Comparison of ENCODE assay signal across 20 cellular contexts in genomic region chr14:100569734-100570251, GRCh38. TPM values are rescaled to one million over a fixed set of nuclear protein-coding genes. Genes with fewer than 3 reads are reported as not detected.
DNase-seq lines count a peak whose midpoint lies in the region; ATAC-seq and TF ChIP-seq lines count a peak whose summit lies in the region.
"Had no signal": no experiment of that assay in that cellular context is flagged by ENCODE, and none has a peak within 500 bp of the region (broad histone marks: within the 10 kb centered on the region; RNA-seq: fewer than 3 reads in every experiment).

No MANE protein-coding gene starts in this region.

- H3K27me3 Mint-ChIP-seq in activated naive CD8-positive, alpha-beta T cell, result peaks cover 2% of the 10 kb centered on the region
- peaks cover 33% of the 10 kb centered on the region for H3K27me3 Mint-ChIP-seq in activated naive CD8-positive, alpha-beta T cell treated with anti-CD3 and anti-CD28 coated beads for 36 hours
- peaks cover 27% of the 10 kb centered on the region for H3K27me3 Mint-ChIP-seq in activated T-helper 17 cell treated with anti-CD3 and anti-CD28 coated beads, Interleukin-2, amount 50 U/mL, for 72 hours
- peaks cover 26% of the 10 kb centered on the region for H3K27me3 Mint-ChIP-seq in memory B cell
- peaks cover 69% of the 10 kb centered on the region for H3K27me3 Mint-ChIP-seq in type B pancreatic cell

- TF ChIP-seq CTCF in type B pancreatic cell (conservative IDR thresholded peaks at IDR 0.05) (no peak), brain microvascular endothelial cell (IDR thresholded peaks at IDR 0.05; ENCODE audit: low read depth, low read length, missing control alignments) (no peak)

- peaks cover 53% of the 10 kb centered on the region for H3K27me3 ChIP-seq in brain microvascular endothelial cell (replicated peaks)

- no peak overlapping the region for H3K4me3 ChIP-seq in brain microvascular endothelial cell (ENCODE audit: low read depth, low read length)

- in situ Hi-C loops in brain microvascular endothelial cell (cut with HindIII; ENCODE audit: low pct_ligation_motif_present, low sequenced_read_pairs), result no loop called here

- H3K9me3 Mint-ChIP-seq in activated naive CD8-positive, alpha-beta T cell (ENCODE audit: low read depth), result no peaks in the 10 kb centered on the region
- no peaks in the 10 kb centered on the region for H3K9me3 Mint-ChIP-seq in activated naive CD8-positive, alpha-beta T cell treated with anti-CD3 and anti-CD28 coated beads for 36 hours
- no peaks in the 10 kb centered on the region for H3K9me3 Mint-ChIP-seq in activated T-helper 17 cell treated with anti-CD3 and anti-CD28 coated beads, Interleukin-2, amount 50 U/mL, for 72 hours
- H3K9me3 Mint-ChIP-seq in memory B cell (no peaks in the 10 kb centered on the region), type B pancreatic cell (no peaks in the 10 kb centered on the region)
- H3K9me3 Mint-ChIP-seq: activated naive CD4-positive, alpha-beta T cell treated with anti-CD3 and anti-CD28 coated beads, Interleukin-2, amount 50 U/mL, for 72 hours; stimulated activated naive CD8-positive, alpha-beta T cell treated with anti-CD3 and anti-CD28 coated beads, Interleukin-15, Interleukin-2, amounts not matched to agents 100 ng/mL and 50 ng/mL, for 24 hours had no signal

- no peaks in the 10 kb centered on the region for H3K36me3 ChIP-seq in brain microvascular endothelial cell (replicated peaks)
- H3K36me3 ChIP-seq: upper lobe of right lung had no signal

- no peak for ATAC-seq in activated T-helper 17 cell treated with anti-CD3 and anti-CD28 coated beads, Interleukin-2, amount 50 U/mL, for 72 hours (replicated peaks)
- ATAC-seq in memory B cell (ENCODE audit: low read depth), result no peak
- ATAC-seq in GM21360 (IDR thresholded peaks at IDR 0.05; ENCODE audit: unreplicated experiment), result no peak
- ATAC-seq in HG03159 (IDR thresholded peaks at IDR 0.05; ENCODE audit: unreplicated experiment), result no peak
- ATAC-seq: activated naive CD4-positive, alpha-beta T cell treated with anti-CD3 and anti-CD28 coated beads, Interleukin-2, amount 50 U/mL, for 72 hours; left lobe of liver; upper lobe of right lung had no signal

- no peaks in the 10 kb centered on the region for H3K36me3 Mint-ChIP-seq in activated naive CD8-positive, alpha-beta T cell
- no peaks in the 10 kb centered on the region for H3K36me3 Mint-ChIP-seq in activated naive CD8-positive, alpha-beta T cell treated with anti-CD3 and anti-CD28 coated beads for 36 hours
- no peaks in the 10 kb centered on the region for H3K36me3 Mint-ChIP-seq in activated T-helper 17 cell treated with anti-CD3 and anti-CD28 coated beads, Interleukin-2, amount 50 U/mL, for 72 hours (ENCODE audit: low read depth)
- no peaks in the 10 kb centered on the region for H3K36me3 Mint-ChIP-seq in memory B cell
- H3K36me3 Mint-ChIP-seq in type B pancreatic cell, result no peaks in the 10 kb centered on the region
- H3K36me3 Mint-ChIP-seq: activated naive CD4-positive, alpha-beta T cell treated with anti-CD3 and anti-CD28 coated beads, Interleukin-2, amount 50 U/mL, for 72 hours had no signal

- H3K27ac ChIP-seq in brain microvascular endothelial cell, result no peak overlapping the region
- H3K27ac ChIP-seq: upper lobe of right lung had no signal

- H3K4me1 Mint-ChIP-seq in activated naive CD8-positive, alpha-beta T cell (ENCODE audit: low read depth), result peaks cover 7% of the 10 kb centered on the region
- H3K4me1 Mint-ChIP-seq in activated naive CD8-positive, alpha-beta T cell treated with anti-CD3 and anti-CD28 coated beads for 36 hours, result peaks cover 10% of the 10 kb centered on the region
- no peaks in the 10 kb centered on the region for H3K4me1 Mint-ChIP-seq in activated T-helper 17 cell treated with anti-CD3 and anti-CD28 coated beads, Interleukin-2, amount 50 U/mL, for 72 hours
- H3K4me1 Mint-ChIP-seq in memory B cell, result peaks cover 12% of the 10 kb centered on the region
- H3K4me1 Mint-ChIP-seq in type B pancreatic cell (ENCODE audit: unreplicated experiment), result peaks cover 4% of the 10 kb centered on the region

- peak overlapping the region; percentile 73 for H3K4me3 Mint-ChIP-seq in activated naive CD8-positive, alpha-beta T cell
- no peak overlapping the region for H3K4me3 Mint-ChIP-seq in activated naive CD8-positive, alpha-beta T cell treated with anti-CD3 and anti-CD28 coated beads for 36 hours
- H3K4me3 Mint-ChIP-seq in activated T-helper 17 cell treated with anti-CD3 and anti-CD28 coated beads, Interleukin-2, amount 50 U/mL, for 72 hours, result peak overlapping the region; percentile 52
- peak overlapping the region; percentile 73 for H3K4me3 Mint-ChIP-seq in memory B cell
- peak overlapping the region; percentile 84 for H3K4me3 Mint-ChIP-seq in type B pancreatic cell

- no peak overlapping the region for H3K27ac Mint-ChIP-seq in activated naive CD8-positive, alpha-beta T cell
- H3K27ac Mint-ChIP-seq in activated naive CD8-positive, alpha-beta T cell treated with anti-CD3 and anti-CD28 coated beads for 36 hours, result no peak overlapping the region
- no peak overlapping the region for H3K27ac Mint-ChIP-seq in activated T-helper 17 cell treated with anti-CD3 and anti-CD28 coated beads, Interleukin-2, amount 50 U/mL, for 72 hours
- H3K27ac Mint-ChIP-seq in memory B cell (no peak overlapping the region), type B pancreatic cell (peak overlapping the region; percentile 9)
- H3K27ac Mint-ChIP-seq: activated naive CD4-positive, alpha-beta T cell treated with anti-CD3 and anti-CD28 coated beads, Interleukin-2, amount 50 U/mL, for 72 hours; stimulated activated naive CD8-positive, alpha-beta T cell treated with anti-CD3 and anti-CD28 coated beads, Interleukin-15, Interleukin-2, amounts not matched to agents 100 ng/mL and 50 ng/mL, for 24 hours had no signal

- no peak for DNase-seq in activated naive CD8-positive, alpha-beta T cell treated with anti-CD3 and anti-CD28 coated beads for 36 hours
- DNase-seq in memory B cell (ENCODE audit: low spot score in 2 of 2) (no peak), type B pancreatic cell (ENCODE audit: extremely low spot score, unreplicated experiment) (no peak), brain microvascular endothelial cell (no peak)
- DNase-seq: activated CD4-positive, alpha-beta T cell treated with anti-CD3 and anti-CD28 coated beads for 4 hours; activated CD8-positive, alpha-beta memory T cell treated with anti-CD3 and anti-CD28 coated beads, Interleukin-2, amount 50 U/mL, for 48 hours; hypothalamus; NCI-H1436; NCI-H345; SHP77; stimulated activated CD4-positive, alpha-beta T cell treated with anti-CD3 and anti-CD28 coated beads, Interleukin-15, amount 100 ng/mL, for 24 hours; T-helper 9 cell; upper lobe of right lung had no signal

RNA-seq across cellular contexts. Expression of gene BEGAIN, which starts 17.4 kb away (rescaled TPM):
- 1 to 10 TPM; 5.9 to 6.6 TPM for total RNA-seq in activated naive CD8-positive, alpha-beta T cell treated with anti-CD3 and anti-CD28 coated beads for 36 hours
- total RNA-seq in activated T-helper 17 cell treated with anti-CD3 and anti-CD28 coated beads, Interleukin-2, amount 50 U/mL, for 72 hours, result 1 to 10 TPM; 2.1 to 2.4 TPM
- total RNA-seq in type B pancreatic cell (ENCODE audit: low replicate concordance), result 1.9 and 3.0 TPM in 2 replicates
